In the genomic region with DNA sequence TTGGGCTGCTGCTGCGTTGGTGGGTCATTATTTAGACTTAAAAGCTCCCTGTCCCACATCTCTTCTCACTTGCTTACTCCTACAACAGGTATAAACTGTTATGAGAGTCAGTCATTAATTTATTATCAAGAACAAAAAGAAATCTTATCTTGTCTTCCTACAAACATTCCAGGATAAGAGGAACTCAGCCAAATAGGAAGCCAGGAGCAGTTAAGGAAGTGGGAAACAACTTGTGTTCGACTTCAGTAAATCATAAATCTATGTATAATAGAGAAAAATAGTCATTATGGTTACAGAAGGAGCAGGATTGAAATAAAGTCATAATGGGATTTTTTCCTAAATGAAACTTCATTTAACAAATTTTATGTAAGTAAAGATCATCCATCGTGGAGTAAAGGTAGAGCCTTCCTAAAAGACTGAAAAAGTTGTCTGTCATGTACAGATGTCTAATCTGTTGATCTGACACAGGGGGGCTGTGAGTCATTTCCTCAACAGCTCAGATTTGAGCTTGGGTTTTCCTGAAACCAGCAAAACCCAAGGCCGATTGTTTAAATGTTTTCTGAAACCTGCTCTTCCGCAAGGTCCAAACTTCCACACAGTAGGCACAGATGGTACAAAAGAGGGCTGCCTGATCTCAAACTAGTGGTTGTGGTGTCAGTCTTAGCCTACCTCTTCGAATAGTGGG, we compare ENCODE assay signal across 12 cellular contexts. TPM values are rescaled to one million over a fixed set of nuclear protein-coding genes. Genes with fewer than 3 reads are reported as not detected.
DNase-seq lines count a peak whose midpoint lies in the region; ATAC-seq and TF ChIP-seq lines count a peak whose summit lies in the region.
"Had no signal": no experiment of that assay in that cellular context is flagged by ENCODE, and none has a peak within 500 bp of the region (broad histone marks: within the 10 kb centered on the region; RNA-seq: fewer than 3 reads in every experiment).

No MANE protein-coding gene starts in this region.

- BruUV-seq in A673 (replicated peaks; lab: Mats Ljungman, UMichigan), result no TSS peak

- H2AFZ ChIP-seq in GM23248, result no peak overlapping the region

- peaks cover 7% of the 10 kb centered on the region for H3K27me3 Mint-ChIP-seq in activated naive CD8-positive, alpha-beta T cell treated with anti-CD3 and anti-CD28 coated beads, Interleukin-2, amount 50 U/mL, for 24 hours
- H3K27me3 Mint-ChIP-seq: T-cell had no signal

- in situ Hi-C loops in GM23248 (cut with MboI), result no loop called here

- TF ChIP-seq CTCF in A673 (conservative IDR thresholded peaks at IDR 0.05; ENCODE audit: low read depth, low read length), result no peak
- TF ChIP-seq CTCF in mucosa of descending colon (IDR thresholded peaks at IDR 0.05), result no peak

- H3K27ac Mint-ChIP-seq in activated naive CD8-positive, alpha-beta T cell treated with anti-CD3 and anti-CD28 coated beads, Interleukin-2, amount 50 U/mL, for 24 hours, result no peak overlapping the region
- H3K27ac Mint-ChIP-seq: T-cell had no signal

- DNase-seq in A673 (ENCODE audit: low spot score) (peak; percentile 89), GM23248 (peak; percentile 45), islet precursor cell (peak; percentile 71), mucosa of descending colon (no peak), MV-4-11 (lab: John Stamatoyannopoulos, UW) (no peak)
- DNase-seq in activated naive CD8-positive, alpha-beta T cell treated with anti-CD3 and anti-CD28 coated beads, Interleukin-2, amount 50 U/mL, for 24 hours, result peak; percentile 6
- DNase-seq: activated effector memory CD4-positive, alpha-beta T cell treated with anti-CD3 and anti-CD28 coated beads, Interleukin-2, amount 50 U/mL, for 16 hours; Caco-2; T-cell had no signal

- peaks cover 44% of the 10 kb centered on the region for H3K36me3 Mint-ChIP-seq in activated naive CD8-positive, alpha-beta T cell treated with anti-CD3 and anti-CD28 coated beads, Interleukin-2, amount 50 U/mL, for 24 hours (ENCODE audit: low read depth)

- H3K36me3 ChIP-seq in A673 (ENCODE audit: insufficient read depth, low read length, poor library complexity, severe bottlenecking) (no peaks in the 10 kb centered on the region), GM23248 (ENCODE audit: low read depth) (peaks cover 20% of the 10 kb centered on the region), mucosa of descending colon (ENCODE audit: low read depth) (peaks cover 4% of the 10 kb centered on the region)

- peaks cover 76% of the 10 kb centered on the region for H3K79me2 ChIP-seq in GM23248 (ENCODE audit: insufficient read depth)

- POLR2A ChIA-PET in A673 (lab: Charles Lee; ENCODE audit: low non-redundant PET), result no interaction called here

- H3K4me3 ChIP-seq in A673 (ENCODE audit: low read depth, low read length, poor library complexity, severe bottlenecking) (no peak overlapping the region), GM23248 (no peak overlapping the region), mucosa of descending colon (no peak overlapping the region)
- H3K4me3 ChIP-seq: gastroesophageal sphincter had no signal

- CTCF ChIA-PET in A673 (lab: Charles Lee), result no interaction called here

- H3K27ac ChIP-seq in A673 (ENCODE audit: low read depth, low read length, poor library complexity, severe bottlenecking), result peak overlapping the region; percentile 76
- no peak overlapping the region for H3K27ac ChIP-seq in GM23248

- H3K4me2 ChIP-seq in GM23248 (ENCODE audit: unreplicated experiment), result no peak overlapping the region

- no peak overlapping the region for H3K9ac ChIP-seq in GM23248

- H3K4me3 Mint-ChIP-seq in activated naive CD8-positive, alpha-beta T cell treated with anti-CD3 and anti-CD28 coated beads, Interleukin-2, amount 50 U/mL, for 24 hours, result no peak overlapping the region
- H3K4me3 Mint-ChIP-seq: T-cell had no signal

- peaks cover 12% of the 10 kb centered on the region for H3K9me3 Mint-ChIP-seq in activated naive CD8-positive, alpha-beta T cell treated with anti-CD3 and anti-CD28 coated beads, Interleukin-2, amount 50 U/mL, for 24 hours
- H3K9me3 Mint-ChIP-seq: T-cell had no signal

- intact Hi-C loops in A673 (cut with micrococcal nuclease; ENCODE audit: unreplicated experiment) (no loop called here), mucosa of descending colon (cut with DNase I, micrococcal nuclease) (no loop called here)

- ATAC-seq in activated naive CD8-positive, alpha-beta T cell treated with anti-CD3 and anti-CD28 coated beads, Interleukin-2, amount 50 U/mL, for 24 hours, result peak; percentile 82
- ATAC-seq in GM21825 (IDR thresholded peaks at IDR 0.05; ENCODE audit: unreplicated experiment) (no peak), mucosa of descending colon (no peak), HG02588 (IDR thresholded peaks at IDR 0.05; ENCODE audit: unreplicated experiment) (no peak)
- ATAC-seq: gastroesophageal sphincter had no signal

- H3K9me2 ChIP-seq in GM23248 (ENCODE audit: insufficient read depth), result no peaks in the 10 kb centered on the region

- H3K27me3 ChIP-seq in A673 (replicated peaks; ENCODE audit: insufficient read depth, low read depth, low read length, poor library complexity), result no peaks in the 10 kb centered on the region
- no peaks in the 10 kb centered on the region for H3K27me3 ChIP-seq in GM23248 (replicated peaks; ENCODE audit: insufficient read depth)
- H3K27me3 ChIP-seq: gastroesophageal sphincter had no signal

- H3K4me1 Mint-ChIP-seq in activated naive CD8-positive, alpha-beta T cell treated with anti-CD3 and anti-CD28 coated beads, Interleukin-2, amount 50 U/mL, for 24 hours, result peaks cover 44% of the 10 kb centered on the region

- no peaks in the 10 kb centered on the region for H4K20me1 ChIP-seq in GM23248 (ENCODE audit: insufficient read depth)

- H3K4me1 ChIP-seq in A673 (ENCODE audit: insufficient read depth, low read length, poor library complexity, severe bottlenecking) (peaks cover 26% of the 10 kb centered on the region), GM23248 (ENCODE audit: insufficient read depth) (peaks cover 12% of the 10 kb centered on the region; the same call in 1 of the 2 replicates), mucosa of descending colon (ENCODE audit: low read depth) (no peaks in the 10 kb centered on the region)
- H3K4me1 ChIP-seq: Caco-2 had no signal

- 86 to 88% methylated on average over 6 of the region's 6 CpGs for WGBS in GM23248 (ENCODE audit: low coverage in 1 of 2, low lambda C conversion rate in 2 of 2, missing lambda C conversion rate in 2 of 2), 2 experiments

- peaks cover 12% of the 10 kb centered on the region for H3F3A ChIP-seq in GM23248 (ENCODE audit: insufficient read depth)

- H3K9me3 ChIP-seq in A673 (ENCODE audit: low read depth, low read length, poor library complexity, severe bottlenecking) (no peaks in the 10 kb centered on the region), GM23248 (ENCODE audit: low read depth) (no peaks in the 10 kb centered on the region), mucosa of descending colon (no peaks in the 10 kb centered on the region)
- H3K9me3 ChIP-seq: Caco-2, gastroesophageal sphincter had no signal

RNA-seq across cellular contexts. Expression of a gene that starts 25.3 kb away (rescaled TPM):
- 0.39 and 0.67 TPM in 2 replicates for total RNA-seq in A673 (2021)
- 0.11 and 0.38 TPM in 2 replicates for total RNA-seq in GM23248 (2014; rRNA removed; shearing (Covaris generic))
- 0.22 and 0.71 TPM in 2 replicates for polyA plus RNA-seq in GM23248 (2016; fragmentation: Nextera tagmentation; extraction: Ambion mirVana)
- total RNA-seq in mucosa of descending colon, result under 1 TPM; 0.06 to 0.60 (median 0.24) TPM
- total RNA-seq: Caco-2 had no signal

Comparison
In these comparisons a context has a peak if more than half of its experiments do, and no peak if none do; other contexts are left out.
1. DNase-seq: peak in A673 (single experiment), GM23248 (single experiment), activated naive CD8-positive, alpha-beta T cell treated with anti-CD3 and anti-CD28 coated beads, Interleukin-2, amount 50 U/mL, for 24 hours (single experiment) and islet precursor cell (single experiment); none in mucosa of descending colon (0 of 3) and MV-4-11 (single experiment).